In the genomic region with DNA sequence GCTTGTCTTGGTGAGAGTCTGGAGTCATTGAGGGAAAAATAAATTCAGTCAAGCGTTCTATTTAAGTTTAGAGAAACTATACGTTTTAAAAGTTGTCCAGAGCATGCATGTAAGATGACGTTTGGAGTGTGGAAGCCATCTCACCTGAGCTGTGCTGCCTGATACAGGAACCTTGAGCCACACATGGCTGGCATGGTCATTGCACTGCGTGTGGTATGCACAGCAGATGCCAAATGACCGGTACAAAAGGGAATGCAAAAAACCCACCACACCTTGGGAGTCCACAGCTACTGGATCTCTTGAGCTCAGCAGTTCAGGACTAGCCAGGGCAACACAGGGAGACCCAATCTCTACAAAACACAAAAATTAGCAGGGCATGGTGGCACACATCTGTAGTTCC, we compare ENCODE assay signal across 19 cellular contexts. TPM values are rescaled to one million over a fixed set of nuclear protein-coding genes. Genes with fewer than 3 reads are reported as not detected.
DNase-seq lines count a peak whose midpoint lies in the region; ATAC-seq and TF ChIP-seq lines count a peak whose summit lies in the region.
"Had no signal": no experiment of that assay in that cellular context is flagged by ENCODE, and none has a peak within 500 bp of the region (broad histone marks: within the 10 kb centered on the region; RNA-seq: fewer than 3 reads in every experiment).

No MANE protein-coding gene starts in this region.

- no peak for ATAC-seq in activated naive CD4-positive, alpha-beta T cell treated with anti-CD3 and anti-CD28 coated beads, Interleukin-2, amount 50 U/mL, for 72 hours
- no peak for ATAC-seq in Panc1
- ATAC-seq: HCT116 had no signal

- peak overlapping the region; percentile 44 to 93 for H3K27ac Mint-ChIP-seq in activated naive CD4-positive, alpha-beta T cell treated with anti-CD3 and anti-CD28 coated beads, Interleukin-2, amount 50 U/mL, for 72 hours

- TF ChIP-seq POLR2A in suprapubic skin (IDR thresholded peaks at IDR 0.05), result no peak

- H3K27me3 ChIP-seq in Panc1 (ENCODE audit: control insufficient read depth, insufficient read depth, low read length) (no peaks in the 10 kb centered on the region), neuronal stem cell (ENCODE audit: control insufficient read depth in 3 of 3, insufficient read depth in 3 of 3, low read depth in 1 of 3, low read length in 3 of 3) (no peaks in the 10 kb centered on the region), suprapubic skin (no peaks in the 10 kb centered on the region)

- TF ChIP-seq CTCF in Panc1 (IDR thresholded peaks at IDR 0.05) (no peak), suprapubic skin (IDR thresholded peaks at IDR 0.05) (no peak)

- H2AFZ ChIP-seq in neuronal stem cell (ENCODE audit: low read length), result no peak overlapping the region

- no peak overlapping the region for H3K4me2 ChIP-seq in neuronal stem cell (ENCODE audit: insufficient read depth, low read length, poor library complexity, severe bottlenecking)

- TF ChIP-seq EP300 in suprapubic skin (IDR thresholded peaks at IDR 0.05), result no peak

- H3K79me1 ChIP-seq in neuronal stem cell (ENCODE audit: low read depth, low read length), result peaks cover 4% of the 10 kb centered on the region

- in situ Hi-C loops in Panc1 (cut with HindIII; ENCODE audit: low pct_unique_long_range_greater_than_20kb, low sequenced_read_pairs), result no loop called here

- no peak overlapping the region for H3K9ac ChIP-seq in neuronal stem cell (ENCODE audit: low read depth, low read length, poor library complexity)

- H3K18ac ChIP-seq in neuronal stem cell (ENCODE audit: low read length), result no peak overlapping the region

- POLR2A ChIA-PET in Panc1 (lab: Charles Lee), result no interaction called here

- H3K36me3 ChIP-seq in Panc1 (ENCODE audit: control insufficient read depth, insufficient read depth, low read length) (no peaks in the 10 kb centered on the region), neuronal stem cell (replicated peaks in 1 of 2; ENCODE audit: control insufficient read depth in 2 of 2, insufficient read depth in 2 of 2, low read length in 2 of 2) (peaks cover 4 to 19% of the 10 kb centered on the region in 2 donors), suprapubic skin (peaks cover 9% of the 10 kb centered on the region)

- no peak overlapping the region for H2BK12ac ChIP-seq in neuronal stem cell (ENCODE audit: low read length)

- intact Hi-C loops in Panc1 (cut with micrococcal nuclease; ENCODE audit: unreplicated experiment), result no loop called here

- H2BK15ac ChIP-seq in neuronal stem cell (ENCODE audit: low read length), result no peak overlapping the region

- no peak overlapping the region for H3K14ac ChIP-seq in neuronal stem cell (ENCODE audit: low read length)

- H3K27ac ChIP-seq in Panc1 (ENCODE audit: low read length) (no peak overlapping the region), neuronal stem cell (replicated peaks; ENCODE audit: low read length) (no peak overlapping the region), suprapubic skin (no peak overlapping the region)

- H3K4me3 ChIP-seq in Panc1 (ENCODE audit: low read depth in 2 of 2, low read length in 2 of 2) (no peak overlapping the region), neuronal stem cell (ENCODE audit: low read length in 2 of 2) (no peak overlapping the region), suprapubic skin (no peak overlapping the region)

- H3K4ac ChIP-seq in neuronal stem cell (ENCODE audit: low read length), result no peak overlapping the region

- TSS peak; percentile 17 for BruUV-seq in Panc1 (replicated peaks; lab: Mats Ljungman, UMichigan)

- no peak overlapping the region for H4K91ac ChIP-seq in neuronal stem cell (ENCODE audit: low read depth, low read length, poor library complexity)

- no peak overlapping the region for H4K8ac ChIP-seq in neuronal stem cell (ENCODE audit: low read depth, low read length)

- no peak for DNase-seq in activated naive CD4-positive, alpha-beta T cell treated with anti-CD3 and anti-CD28 coated beads, Interleukin-2, amount 50 U/mL, for 72 hours (ENCODE audit: low spot score in 2 of 2)
- DNase-seq in activated naive CD4-positive, alpha-beta T cell treated with Interleukin-2 at 50 U/mL for 16 hours, result no peak
- no peak for DNase-seq in Panc1 (ENCODE audit: low read depth, low spot score)
- peak; percentile 24 for DNase-seq in kidney tubule cell (ENCODE audit: low spot score)
- no peak for DNase-seq in neuronal stem cell (ENCODE audit: low spot score)
- no peak for DNase-seq in hippocampal formation (lab: John Stamatoyannopoulos, UW)
- DNase-seq in suprapubic skin (ENCODE audit: low spot score in 2 of 2), result no peak
- DNase-seq: C1 segment of cervical spinal cord, GOT3, MV-4-11, NCI-H1694 treated with DMSO at 0.1 percent for 48 hours, NCI-H2107, NCI-H2227 treated with DMSO at 0.1 percent for 48 hours, NCI-H524, NCI-H82, OCI-M1, RPMI8226 had no signal

- no peak overlapping the region for H2AK5ac ChIP-seq in neuronal stem cell (ENCODE audit: low read depth, low read length)

- no peaks in the 10 kb centered on the region for H3K9me3 Mint-ChIP-seq in activated naive CD4-positive, alpha-beta T cell treated with anti-CD3 and anti-CD28 coated beads, Interleukin-2, amount 50 U/mL, for 72 hours

- H2BK5ac ChIP-seq in neuronal stem cell (ENCODE audit: low read length), result no peak overlapping the region

- CTCF ChIA-PET in Panc1 (lab: Charles Lee), result no interaction called here

- peaks cover 5 to 11% of the 10 kb centered on the region in 2 donors for H3K36me3 Mint-ChIP-seq in activated naive CD4-positive, alpha-beta T cell treated with anti-CD3 and anti-CD28 coated beads, Interleukin-2, amount 50 U/mL, for 72 hours

- WGBS in neuronal stem cell (ENCODE audit: extremely low coverage in 2 of 2, insufficient read length in 2 of 2, insufficient replicate concordance in 1 of 2), 2 donors, result no CpG with 5 or more reads among the region's 5 CpGs
- 87% methylated on average over 5 of the region's 5 CpGs for WGBS in suprapubic skin

- no peaks in the 10 kb centered on the region for H3K9me3 ChIP-seq in Panc1 (ENCODE audit: control insufficient read depth, insufficient read depth, low read depth, low read length)
- no peaks in the 10 kb centered on the region for H3K9me3 ChIP-seq in neuronal stem cell (replicated peaks in 1 of 2; ENCODE audit: control insufficient read depth in 2 of 2, insufficient read depth in 1 of 2, low read depth in 1 of 2, low read length in 2 of 2)
- no peaks in the 10 kb centered on the region for H3K9me3 ChIP-seq in suprapubic skin

- H3K23ac ChIP-seq in neuronal stem cell (ENCODE audit: low read depth, low read length, poor library complexity), result no peak overlapping the region

- H3K4me1 ChIP-seq in Panc1 (ENCODE audit: control insufficient read depth, insufficient read depth, low read length) (no peaks in the 10 kb centered on the region), neuronal stem cell (ENCODE audit: control insufficient read depth in 2 of 2, insufficient read depth in 1 of 2, low read depth in 1 of 2, low read length in 2 of 2) (peaks cover 14 to 15% of the 10 kb centered on the region in 2 donors), suprapubic skin (peaks cover 15% of the 10 kb centered on the region)

- H2BK120ac ChIP-seq in neuronal stem cell (ENCODE audit: low read depth, low read length), result no peak overlapping the region

RNA-seq across cellular contexts. Expression of a gene that starts 4.3 kb away (rescaled TPM):
- 100 to 1,000 TPM; 392 to 450 TPM for total RNA-seq in activated naive CD4-positive, alpha-beta T cell treated with anti-CD3 and anti-CD28 coated beads, Interleukin-2, amount 50 U/mL, for 72 hours
- total RNA-seq in Panc1 (2021; ENCODE audit: unreplicated experiment), result 305 TPM
- polyA plus RNA-seq in Panc1 (2012; ENCODE audit: insufficient read length), result 524 TPM
- 325 TPM for polyA plus RNA-seq in neuronal stem cell (2013, experiment 1 of 2)
- 326 TPM for polyA plus RNA-seq in neuronal stem cell (2013, experiment 2 of 2)
- total RNA-seq in suprapubic skin, result 100 to 1,000 TPM in 2 of 4 donors, 10 to 100 TPM in 2; 66.4 to 113 (median 103) TPM

RNA-seq across cellular contexts. Expression of a gene that starts 5.0 kb away (rescaled TPM):
- total RNA-seq in activated naive CD4-positive, alpha-beta T cell treated with anti-CD3 and anti-CD28 coated beads, Interleukin-2, amount 50 U/mL, for 72 hours, result 10 to 100 TPM; 80.4 to 91.7 TPM
- 89.0 TPM for total RNA-seq in Panc1 (2021; ENCODE audit: unreplicated experiment)
- 66.3 TPM for polyA plus RNA-seq in Panc1 (2012; ENCODE audit: insufficient read length)
- polyA plus RNA-seq in neuronal stem cell (2013, experiment 1 of 2), result 38.8 TPM
- 36.9 TPM for polyA plus RNA-seq in neuronal stem cell (2013, experiment 2 of 2)
- total RNA-seq in suprapubic skin, result 100 to 1,000 TPM in 1 of 4 donors, 10 to 100 TPM in 3; 52.7 to 140 (median 65.0) TPM

RNA-seq across cellular contexts. Expression of a gene that starts 11.8 kb away (rescaled TPM):
- total RNA-seq in activated naive CD4-positive, alpha-beta T cell treated with anti-CD3 and anti-CD28 coated beads, Interleukin-2, amount 50 U/mL, for 72 hours, result not detected
- total RNA-seq in Panc1 (2021; ENCODE audit: unreplicated experiment) (not detected), suprapubic skin (not detected)
- polyA plus RNA-seq in Panc1 (2012; ENCODE audit: insufficient read length), result not detected
- polyA plus RNA-seq in neuronal stem cell (2013, experiment 1 of 2), result not detected
- not detected for polyA plus RNA-seq in neuronal stem cell (2013, experiment 2 of 2)
- total RNA-seq: A673 had no signal

RNA-seq across cellular contexts. Expression of a gene that starts 41.5 kb away (rescaled TPM):
- 1 to 10 TPM; 1.7 to 2.8 TPM for total RNA-seq in activated naive CD4-positive, alpha-beta T cell treated with anti-CD3 and anti-CD28 coated beads, Interleukin-2, amount 50 U/mL, for 72 hours
- 9.8 TPM for total RNA-seq in Panc1 (2021; ENCODE audit: unreplicated experiment)
- 15.5 TPM for polyA plus RNA-seq in Panc1 (2012; ENCODE audit: insufficient read length)
- polyA plus RNA-seq in neuronal stem cell (2013, experiment 1 of 2), result 18.9 TPM
- 17.9 TPM for polyA plus RNA-seq in neuronal stem cell (2013, experiment 2 of 2)
- 1 to 10 TPM in 3 of 4 donors, under 1 TPM in 1; 0.96 to 2.3 (median 1.3) TPM for total RNA-seq in suprapubic skin

RNA-seq across cellular contexts. Expression of a gene that starts 57.4 kb away (rescaled TPM):
- total RNA-seq in activated naive CD4-positive, alpha-beta T cell treated with anti-CD3 and anti-CD28 coated beads, Interleukin-2, amount 50 U/mL, for 72 hours, result not detected
- total RNA-seq in Panc1 (2021; ENCODE audit: unreplicated experiment), result 7.2 TPM
- 1.3 TPM for polyA plus RNA-seq in Panc1 (2012; ENCODE audit: insufficient read length)
- polyA plus RNA-seq in neuronal stem cell (2013, experiment 1 of 2), result 0.03 TPM
- 0.10 TPM for polyA plus RNA-seq in neuronal stem cell (2013, experiment 2 of 2)
- not detected for total RNA-seq in suprapubic skin
- total RNA-seq: A673 had no signal
